ENCODE assay signal across 30 cellular contexts in genomic region chr18:1526996-1527395, GRCh38.
"Had no signal": no experiment of that assay in that cellular context is flagged by ENCODE, and none has a peak within 500 bp of the region (broad histone marks: within the 10 kb centered on the region; RNA-seq: fewer than 3 reads in every experiment).

No MANE protein-coding gene starts in this region.

- H3K9me3 ChIP-seq: colonic mucosa, esophagus squamous epithelium, heart right ventricle, psoas muscle, spleen, testis, tibial artery, upper lobe of right lung had no signal

- DNase-seq: caudate nucleus; cerebellar nuclear complex; colonic mucosa; effector CD8-positive, alpha-beta T cell; erythroblast; esophagus squamous epithelium; foreskin keratinocyte; glutamatergic neuron; heart right ventricle; hippocampal formation; kidney glomerular epithelial cell; left colon; midbrain; naive thymus-derived CD4-positive, alpha-beta T cell; psoas muscle; right cardiac atrium; spleen; stimulated activated CD4-positive, alpha-beta T cell treated with anti-CD3 and anti-CD28 coated beads, Interleukin-4, amount 100 ng/mL, for 4 hours; stimulated activated naive CD8-positive, alpha-beta T cell treated with anti-CD3 and anti-CD28 coated beads, Interleukin-15, Interleukin-2, amounts not matched to agents 100 U/mL and 50 U/mL, for 24 hours; substantia nigra; testis; tibial artery; upper lobe of right lung; uterus had no signal

- H3K27ac Mint-ChIP-seq: dendritic cell treated with granulocyte-macrophage colony-stimulating factor and Interleukin-4, amounts not matched to agents 40 ng/mL and 50 ng/mL, for 4 days; naive thymus-derived CD4-positive, alpha-beta T cell; nephron; neural progenitor cell; stimulated activated memory B cell treated with anti-CD40 and anti-IgM and Interleukin-4, amounts not matched to agents 10 μg/mL and 1 μg/mL and 100 μg/mL, for 72 hours had no signal

- H3K4me3 Mint-ChIP-seq: dendritic cell treated with granulocyte-macrophage colony-stimulating factor and Interleukin-4, amounts not matched to agents 40 ng/mL and 50 ng/mL, for 4 days; naive thymus-derived CD4-positive, alpha-beta T cell; nephron; neural progenitor cell; stimulated activated memory B cell treated with anti-CD40 and anti-IgM and Interleukin-4, amounts not matched to agents 10 μg/mL and 1 μg/mL and 100 μg/mL, for 72 hours had no signal

- H3K36me3 ChIP-seq: colonic mucosa, esophagus squamous epithelium, heart right ventricle, spleen, tibial artery, upper lobe of right lung, uterus had no signal

- H3K4me1 Mint-ChIP-seq: nephron; stimulated activated memory B cell treated with anti-CD40 and anti-IgM and Interleukin-4, amounts not matched to agents 10 μg/mL and 1 μg/mL and 100 μg/mL, for 72 hours had no signal

- FAIRE-seq: islet of Langerhans had no signal

- H3K4me3 ChIP-seq: colonic mucosa, esophagus squamous epithelium, heart right ventricle, neural progenitor cell, psoas muscle, skin epidermis, spleen, testis, tibial artery, upper lobe of right lung, uterus had no signal

- H3K27me3 Mint-ChIP-seq: dendritic cell treated with granulocyte-macrophage colony-stimulating factor and Interleukin-4, amounts not matched to agents 40 ng/mL and 50 ng/mL, for 4 days; stimulated activated memory B cell treated with anti-CD40 and anti-IgM and Interleukin-4, amounts not matched to agents 10 μg/mL and 1 μg/mL and 100 μg/mL, for 72 hours had no signal

- H3K36me3 Mint-ChIP-seq: naive thymus-derived CD4-positive, alpha-beta T cell; neural progenitor cell; stimulated activated memory B cell treated with anti-CD40 and anti-IgM and Interleukin-4, amounts not matched to agents 10 μg/mL and 1 μg/mL and 100 μg/mL, for 72 hours had no signal

- H3K4me1 ChIP-seq: colonic mucosa, esophagus squamous epithelium, foreskin keratinocyte, heart right ventricle, neural progenitor cell, psoas muscle, spleen, testis, tibial artery, upper lobe of right lung, uterus had no signal

- H3K27ac ChIP-seq: colonic mucosa, esophagus squamous epithelium, foreskin keratinocyte, heart right ventricle, neural progenitor cell, psoas muscle, skin epidermis, spleen, testis, tibial artery, upper lobe of right lung, uterus had no signal

- ATAC-seq: foreskin keratinocyte; heart right ventricle; left colon; naive thymus-derived CD4-positive, alpha-beta T cell; psoas muscle; right cardiac atrium; stimulated activated memory B cell treated with anti-CD40 and anti-IgM and Interleukin-4, amounts not matched to agents 10 μg/mL and 1 μg/mL and 100 μg/mL, for 72 hours; stimulated activated naive CD8-positive, alpha-beta T cell treated with anti-CD3 and anti-CD28 coated beads, Interleukin-15, Interleukin-2, amounts not matched to agents 100 U/mL and 50 U/mL, for 24 hours; upper lobe of right lung had no signal

- H3K27me3 ChIP-seq: colonic mucosa, esophagus squamous epithelium, foreskin keratinocyte, neural progenitor cell, spleen, testis, tibial artery, upper lobe of right lung, uterus had no signal
